In the genomic region with DNA sequence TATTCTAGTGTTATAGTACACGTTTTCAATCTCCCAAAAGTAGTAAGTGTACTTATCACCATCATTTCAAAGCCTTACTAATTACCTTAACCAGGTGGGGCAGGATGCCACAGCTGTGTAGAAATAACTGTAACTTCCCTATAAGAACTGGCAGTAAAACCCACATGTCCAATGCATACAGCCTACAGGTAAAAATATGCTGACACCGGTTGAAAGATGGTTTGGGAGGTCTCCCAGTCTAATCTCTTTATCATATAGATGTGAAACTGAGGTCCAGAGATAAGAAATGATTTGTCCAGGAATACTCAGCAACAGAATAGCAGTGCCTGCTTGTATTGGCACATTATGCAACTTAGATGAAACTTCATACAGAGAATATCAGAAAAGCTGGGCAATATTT, we compare ENCODE assay signal across 23 cellular contexts.
"Had no signal": no experiment of that assay in that cellular context is flagged by ENCODE, and none has a peak within 500 bp of the region (broad histone marks: within the 10 kb centered on the region; RNA-seq: fewer than 3 reads in every experiment).

No MANE protein-coding gene starts in this region.

- H3K27ac Mint-ChIP-seq: dendritic cell treated with granulocyte-macrophage colony-stimulating factor and Interleukin-4, amounts not matched to agents 40 ng/mL and 50 ng/mL, for 4 days; effector memory CD8-positive, alpha-beta T cell; endodermal cell; naive thymus-derived CD4-positive, alpha-beta T cell had no signal

- H3K4me2 ChIP-seq: hepatocyte had no signal

- H3K4me3 Mint-ChIP-seq: dendritic cell treated with granulocyte-macrophage colony-stimulating factor and Interleukin-4, amounts not matched to agents 40 ng/mL and 50 ng/mL, for 4 days; effector memory CD8-positive, alpha-beta T cell; endodermal cell; naive thymus-derived CD4-positive, alpha-beta T cell had no signal

- H2AFZ ChIP-seq: hepatocyte had no signal

- H3K4me1 ChIP-seq: colonic mucosa, esophagus muscularis mucosa, foreskin keratinocyte, gastroesophageal sphincter, heart left ventricle, left lung, lower lobe of right lung had no signal

- H3K9me3 ChIP-seq: colonic mucosa had no signal

- H3K27ac ChIP-seq: colonic mucosa, esophagus muscularis mucosa, foreskin keratinocyte, gastroesophageal sphincter, heart left ventricle, hepatocyte, left lung, lower lobe of right lung had no signal

- H3K27me3 ChIP-seq: colonic mucosa, esophagus muscularis mucosa, foreskin keratinocyte, gastroesophageal sphincter, heart left ventricle, hepatocyte, left lung had no signal

- H3K27me3 Mint-ChIP-seq: dendritic cell treated with granulocyte-macrophage colony-stimulating factor and Interleukin-4, amounts not matched to agents 40 ng/mL and 50 ng/mL, for 4 days; effector memory CD8-positive, alpha-beta T cell had no signal

- H3K36me3 ChIP-seq: colonic mucosa, esophagus muscularis mucosa, gastroesophageal sphincter, heart left ventricle, left lung, lower lobe of right lung had no signal

- H3K4me3 ChIP-seq: colonic mucosa, esophagus muscularis mucosa, gastroesophageal sphincter, heart left ventricle, hepatocyte, left lung, lower lobe of right lung had no signal

- ATAC-seq: effector memory CD8-positive, alpha-beta T cell; foreskin keratinocyte; gastroesophageal sphincter; heart left ventricle; left cardiac atrium; left lung; left ventricle myocardium superior; lower lobe of right lung; naive thymus-derived CD4-positive, alpha-beta T cell had no signal

- H3K79me2 ChIP-seq: hepatocyte had no signal

- FAIRE-seq: endometrium, frontal cortex, islet of Langerhans, keratinocyte had no signal

- DNase-seq: colonic mucosa; cortex of kidney; effector CD8-positive, alpha-beta T cell; effector memory CD8-positive, alpha-beta T cell; endodermal cell; foreskin keratinocyte; heart left ventricle; hypothalamus; left cardiac atrium; left ventricle myocardium superior; lower lobe of right lung; mesendoderm; midbrain; naive thymus-derived CD4-positive, alpha-beta T cell had no signal

- H3K4me1 Mint-ChIP-seq: endodermal cell; naive thymus-derived CD4-positive, alpha-beta T cell had no signal
